In genomic region chr12:53483225-53483978, GRCh38 we compare ENCODE assay signal across 13 cellular contexts. TPM values are rescaled to one million over a fixed set of nuclear protein-coding genes. Genes with fewer than 3 reads are reported as not detected.
DNase-seq lines count a peak whose midpoint lies in the region; ATAC-seq and TF ChIP-seq lines count a peak whose summit lies in the region.
"Had no signal": no experiment of that assay in that cellular context is flagged by ENCODE, and none has a peak within 500 bp of the region (broad histone marks: within the 10 kb centered on the region; RNA-seq: fewer than 3 reads in every experiment).

No MANE protein-coding gene starts in this region.

- peak; percentile 75 for DNase-seq in activated CD8-positive, alpha-beta memory T cell treated with anti-CD3 and anti-CD28 coated beads, Interleukin-2, amount 50 U/mL, for 48 hours
- no peak for DNase-seq in activated CD8-positive, alpha-beta memory T cell treated with anti-CD3 and anti-CD28 coated beads for 24 hours
- DNase-seq in T-cell (no peak), left cardiac atrium (no peak), A673 (ENCODE audit: low spot score) (no peak)
- DNase-seq in stimulated activated CD8-positive, alpha-beta memory T cell treated with anti-CD3 and anti-CD28 coated beads, Interleukin-4, amount 100 ng/mL, for 48 hours: peak; percentile 55
- DNase-seq: NCI-H226 had no signal

- intact Hi-C loops in left cardiac atrium (cut with DNase I): no loop called here
- intact Hi-C loops in A673 (cut with micrococcal nuclease; ENCODE audit: unreplicated experiment): no loop called here

- H3K27me3 Mint-ChIP-seq in T-cell: no peaks in the 10 kb centered on the region

- POLR2A ChIA-PET in T-cell (lab: Charles Lee): interaction anchor here in 1 of 2 donors (0.5 kb wide), 1 partner anchor 76 kb away, joined by 4 read pairs; no protein-coding TSS in a partner anchor
- POLR2A ChIA-PET in A673 (lab: Charles Lee; ENCODE audit: low non-redundant PET): no interaction called here

- no TSS peak for BruUV-seq in A673 (replicated peaks; lab: Mats Ljungman, UMichigan)

- H3K9me3 ChIP-seq in A673 (ENCODE audit: low read depth, low read length, poor library complexity, severe bottlenecking): no peaks in the 10 kb centered on the region
- H3K9me3 ChIP-seq: ascending aorta; BLaER1 treated with 17β-estradiol and CSF1 and Interleukin-3, amounts not matched to agents 10 nM and 100 nM; HAP-1; ovary had no signal

- peak overlapping the region; percentile 40 to 55 for H3K27ac Mint-ChIP-seq in T-cell

- peaks cover 3 to 13% (median 11%) of the 10 kb centered on the region in 3 donors for H3K4me1 Mint-ChIP-seq in T-cell

- ATAC-seq in T-cell (replicated peaks in 1 of 4): no peak
- peak; percentile 3 to 12 for ATAC-seq in left cardiac atrium
- no peak for ATAC-seq in HG02840 (IDR thresholded peaks at IDR 0.05; ENCODE audit: low FRiP score, unreplicated experiment)
- ATAC-seq in GM21825 (IDR thresholded peaks at IDR 0.05; ENCODE audit: unreplicated experiment): no peak

- H3K9me3 Mint-ChIP-seq in T-cell: no peaks in the 10 kb centered on the region

- CTCF ChIA-PET in T-cell (lab: Charles Lee): interaction anchor here in 1 of 2 donors (0.7 kb wide), 1 partner anchor 9 kb away, joined by 3 read pairs; no protein-coding TSS in a partner anchor
- CTCF ChIA-PET in A673 (lab: Charles Lee): interaction anchor here (0.6 kb wide), 2 partner anchors 25 to 95 kb away, joined by 3 to 6 read pairs; no protein-coding TSS in a partner anchor

- H3K27ac ChIP-seq in A673 (ENCODE audit: low read depth, low read length, poor library complexity, severe bottlenecking): no peak overlapping the region
- H3K27ac ChIP-seq: BLaER1 treated with 17β-estradiol and CSF1 and Interleukin-3, amounts not matched to agents 10 nM and 100 nM; ovary had no signal

- no peak overlapping the region for H3K4me3 ChIP-seq in A673 (ENCODE audit: low read depth, low read length, poor library complexity, severe bottlenecking)
- H3K4me3 ChIP-seq: ascending aorta; BLaER1 treated with 17β-estradiol and CSF1 and Interleukin-3, amounts not matched to agents 10 nM and 100 nM; HAP-1; ovary had no signal

- H3K36me3 Mint-ChIP-seq in T-cell: peaks cover 21% of the 10 kb centered on the region

- TF ChIP-seq CTCF in A673 (conservative IDR thresholded peaks at IDR 0.05; ENCODE audit: low read depth, low read length): no peak

- no peaks in the 10 kb centered on the region for H3K4me1 ChIP-seq in A673 (ENCODE audit: insufficient read depth, low read length, poor library complexity, severe bottlenecking)
- H3K4me1 ChIP-seq: ascending aorta had no signal

- peaks cover 62% of the 10 kb centered on the region for H3K36me3 ChIP-seq in A673 (ENCODE audit: insufficient read depth, low read length, poor library complexity, severe bottlenecking)
- H3K36me3 ChIP-seq: ovary had no signal

- no peak overlapping the region for H3K4me3 Mint-ChIP-seq in T-cell

- H3K27me3 ChIP-seq in A673 (replicated peaks; ENCODE audit: insufficient read depth, low read depth, low read length, poor library complexity): no peaks in the 10 kb centered on the region
- H3K27me3 ChIP-seq: ascending aorta; BLaER1 treated with 17β-estradiol and CSF1 and Interleukin-3, amounts not matched to agents 10 nM and 100 nM; ovary had no signal

RNA-seq across cellular contexts. Expression of gene MAP3K12, which starts 15.9 kb away (rescaled TPM):
- total RNA-seq in T-cell (10 to 100 TPM; 21.4 to 29.9 (median 25.9) TPM), left cardiac atrium (1 to 10 TPM; 9.1 to 9.7 TPM), A673 (2021) (11.6 and 15.9 TPM in 2 replicates)

RNA-seq across cellular contexts. Expression of gene TARBP2, which starts 17.7 kb away (rescaled TPM):
- total RNA-seq in T-cell (10 to 100 TPM; 31.4 to 44.7 (median 39.1) TPM), left cardiac atrium (10 to 100 TPM; 12.5 to 15.3 TPM), A673 (2021) (62.4 and 70.9 TPM in 2 replicates)

RNA-seq across cellular contexts. Expression of gene NPFF, which starts 23.9 kb away (rescaled TPM):
- total RNA-seq in T-cell: not detected
- not detected for total RNA-seq in left cardiac atrium
- not detected in 2 replicates for total RNA-seq in A673 (2021)

RNA-seq across cellular contexts. Expression of gene PCBP2, which starts 31.5 kb away (rescaled TPM):
- 1,000 to 10,000 TPM in 2 of 5 donors, 100 to 1,000 TPM in 3; 707 to 1,066 (median 764) TPM for total RNA-seq in T-cell
- 100 to 1,000 TPM; 504 to 545 TPM for total RNA-seq in left cardiac atrium
- total RNA-seq in A673 (2021): 1,194 and 1,215 TPM in 2 replicates

RNA-seq across cellular contexts. Expression of gene PRR13, which starts 41.9 kb away (rescaled TPM):
- total RNA-seq in T-cell (100 to 1,000 TPM; 175 to 215 (median 187) TPM), left cardiac atrium (10 to 100 TPM; 73.5 to 90.2 TPM), A673 (2021) (155 and 180 TPM in 2 replicates)

Comparison
In these comparisons a context has a peak if more than half of its experiments do, and no peak if none do; other contexts are left out.
1. DNase-seq: peak in activated CD8-positive, alpha-beta memory T cell treated with anti-CD3 and anti-CD28 coated beads, Interleukin-2, amount 50 U/mL, for 48 hours (single experiment) and stimulated activated CD8-positive, alpha-beta memory T cell treated with anti-CD3 and anti-CD28 coated beads, Interleukin-4, amount 100 ng/mL, for 48 hours (single experiment); none in activated CD8-positive, alpha-beta memory T cell treated with anti-CD3 and anti-CD28 coated beads for 24 hours (single experiment), T-cell (0 of 34), left cardiac atrium (single experiment) and A673 (single experiment).
2. ATAC-seq: peak in left cardiac atrium (2 of 2); none in T-cell (0 of 4), HG02840 (single experiment) and GM21825 (single experiment).